ENCODE assay signal across 1 cellular context in the genomic region with DNA sequence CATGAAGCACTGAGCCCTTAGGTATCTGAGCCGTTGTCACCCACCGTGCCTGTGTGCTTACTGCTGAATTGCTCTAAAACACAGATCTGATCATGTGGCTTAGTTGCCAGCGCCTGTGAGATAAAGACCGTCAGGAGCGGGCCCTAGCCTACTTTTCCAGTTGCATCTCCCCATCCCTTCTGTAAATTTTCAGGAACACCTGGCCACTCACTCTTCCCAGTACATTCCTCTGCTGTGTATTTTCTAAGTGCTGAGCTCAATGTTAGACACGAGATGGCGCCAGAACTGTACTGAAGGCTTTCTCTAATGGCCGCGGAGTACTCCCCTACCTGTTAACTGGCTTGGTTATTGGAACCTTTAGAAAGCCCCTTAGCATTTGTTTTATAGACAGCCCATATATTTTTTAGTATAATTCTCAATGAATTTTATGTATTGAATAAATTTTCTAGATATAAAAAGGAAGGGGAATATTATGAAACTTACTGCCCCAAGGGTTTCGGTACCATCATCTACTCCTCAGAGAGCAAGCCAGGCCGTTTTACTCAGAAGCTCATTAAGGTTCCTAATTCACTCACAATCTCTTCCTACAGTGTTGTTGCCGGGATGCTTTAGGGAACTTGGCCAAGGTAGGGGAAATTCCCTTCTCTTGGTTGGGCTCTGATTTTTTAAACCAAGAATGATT.
TF ChIP-seq lines count a peak whose summit lies in the region.

No MANE protein-coding gene starts in this region.

TF ChIP-seq in K562, 482 proteins besides CTCF, POLR2A, EP300 and RAD21 (continued from another document and continues in another):
- TF ChIP-seq, protein P1, sequence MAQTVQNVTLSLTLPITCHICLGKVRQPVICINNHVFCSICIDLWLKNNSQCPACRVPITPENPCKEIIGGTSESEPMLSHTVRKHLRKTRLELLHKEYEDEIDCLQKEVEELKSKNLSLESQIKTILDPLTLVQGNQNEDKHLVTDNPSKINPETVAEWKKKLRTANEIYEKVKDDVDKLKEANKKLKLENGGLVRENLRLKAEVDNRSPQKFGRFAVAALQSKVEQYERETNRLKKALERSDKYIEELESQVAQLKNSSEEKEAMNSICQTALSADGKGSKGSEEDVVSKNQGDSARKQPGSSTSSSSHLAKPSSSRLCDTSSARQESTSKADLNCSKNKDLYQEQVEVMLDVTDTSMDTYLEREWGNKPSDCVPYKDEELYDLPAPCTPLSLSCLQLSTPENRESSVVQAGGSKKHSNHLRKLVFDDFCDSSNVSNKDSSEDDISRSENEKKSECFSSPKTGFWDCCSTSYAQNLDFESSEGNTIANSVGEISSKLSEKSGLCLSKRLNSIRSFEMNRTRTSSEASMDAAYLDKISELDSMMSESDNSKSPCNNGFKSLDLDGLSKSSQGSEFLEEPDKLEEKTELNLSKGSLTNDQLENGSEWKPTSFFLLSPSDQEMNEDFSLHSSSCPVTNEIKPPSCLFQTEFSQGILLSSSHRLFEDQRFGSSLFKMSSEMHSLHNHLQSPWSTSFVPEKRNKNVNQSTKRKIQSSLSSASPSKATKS (CRISPR knock-in tag; IDR thresholded peaks at IDR 0.05): no peak
- TF ChIP-seq, protein P2, sequence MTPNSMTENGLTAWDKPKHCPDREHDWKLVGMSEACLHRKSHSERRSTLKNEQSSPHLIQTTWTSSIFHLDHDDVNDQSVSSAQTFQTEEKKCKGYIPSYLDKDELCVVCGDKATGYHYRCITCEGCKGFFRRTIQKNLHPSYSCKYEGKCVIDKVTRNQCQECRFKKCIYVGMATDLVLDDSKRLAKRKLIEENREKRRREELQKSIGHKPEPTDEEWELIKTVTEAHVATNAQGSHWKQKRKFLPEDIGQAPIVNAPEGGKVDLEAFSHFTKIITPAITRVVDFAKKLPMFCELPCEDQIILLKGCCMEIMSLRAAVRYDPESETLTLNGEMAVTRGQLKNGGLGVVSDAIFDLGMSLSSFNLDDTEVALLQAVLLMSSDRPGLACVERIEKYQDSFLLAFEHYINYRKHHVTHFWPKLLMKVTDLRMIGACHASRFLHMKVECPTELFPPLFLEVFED (CRISPR knock-in tag; conservative IDR thresholded peaks at IDR 0.05): no peak
- no peak for TF ChIP-seq PPARD (CRISPR knock-in tag; IDR thresholded peaks at IDR 0.05)
- TF ChIP-seq, protein P3, sequence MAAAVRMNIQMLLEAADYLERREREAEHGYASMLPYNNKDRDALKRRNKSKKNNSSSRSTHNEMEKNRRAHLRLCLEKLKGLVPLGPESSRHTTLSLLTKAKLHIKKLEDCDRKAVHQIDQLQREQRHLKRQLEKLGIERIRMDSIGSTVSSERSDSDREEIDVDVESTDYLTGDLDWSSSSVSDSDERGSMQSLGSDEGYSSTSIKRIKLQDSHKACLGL (CRISPR knock-in tag; IDR thresholded peaks at IDR 0.05; ENCODE audit: borderline replicate concordance, poor library complexity, severe bottlenecking): no peak
- no peak for TF ChIP-seq ERF (CRISPR knock-in tag; IDR thresholded peaks at IDR 0.05)
- TF ChIP-seq ZNF217 (CRISPR knock-in tag; IDR thresholded peaks at IDR 0.05): no peak
- peak; percentile 48; the same call in 1 of the 2 replicates for TF ChIP-seq CTBP1 (IDR thresholded peaks at IDR 0.05; ENCODE audit: borderline replicate concordance)
- no peak for TF ChIP-seq ZBTB7A (IDR thresholded peaks at IDR 0.05; ENCODE audit: borderline replicate concordance, control insufficient read depth, low read depth, low read length)
- no peak for TF ChIP-seq PHB (CRISPR knock-in tag; IDR thresholded peaks at IDR 0.05)
- TF ChIP-seq, protein P4, sequence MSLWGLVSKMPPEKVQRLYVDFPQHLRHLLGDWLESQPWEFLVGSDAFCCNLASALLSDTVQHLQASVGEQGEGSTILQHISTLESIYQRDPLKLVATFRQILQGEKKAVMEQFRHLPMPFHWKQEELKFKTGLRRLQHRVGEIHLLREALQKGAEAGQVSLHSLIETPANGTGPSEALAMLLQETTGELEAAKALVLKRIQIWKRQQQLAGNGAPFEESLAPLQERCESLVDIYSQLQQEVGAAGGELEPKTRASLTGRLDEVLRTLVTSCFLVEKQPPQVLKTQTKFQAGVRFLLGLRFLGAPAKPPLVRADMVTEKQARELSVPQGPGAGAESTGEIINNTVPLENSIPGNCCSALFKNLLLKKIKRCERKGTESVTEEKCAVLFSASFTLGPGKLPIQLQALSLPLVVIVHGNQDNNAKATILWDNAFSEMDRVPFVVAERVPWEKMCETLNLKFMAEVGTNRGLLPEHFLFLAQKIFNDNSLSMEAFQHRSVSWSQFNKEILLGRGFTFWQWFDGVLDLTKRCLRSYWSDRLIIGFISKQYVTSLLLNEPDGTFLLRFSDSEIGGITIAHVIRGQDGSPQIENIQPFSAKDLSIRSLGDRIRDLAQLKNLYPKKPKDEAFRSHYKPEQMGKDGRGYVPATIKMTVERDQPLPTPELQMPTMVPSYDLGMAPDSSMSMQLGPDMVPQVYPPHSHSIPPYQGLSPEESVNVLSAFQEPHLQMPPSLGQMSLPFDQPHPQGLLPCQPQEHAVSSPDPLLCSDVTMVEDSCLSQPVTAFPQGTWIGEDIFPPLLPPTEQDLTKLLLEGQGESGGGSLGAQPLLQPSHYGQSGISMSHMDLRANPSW (CRISPR knock-in tag; IDR thresholded peaks at IDR 0.05): no peak
- no peak for TF ChIP-seq HNRNPLL (IDR thresholded peaks at IDR 0.05; ENCODE audit: low read depth, low read length, poor library complexity, severe bottlenecking)
- TF ChIP-seq CBX1 (IDR thresholded peaks at IDR 0.05; ENCODE audit: low read depth): no peak
- peak in 1 of 2 experiments; percentile 46; a peak in 1 of 4 replicates for TF ChIP-seq TEAD1 (CRISPR knock-in tag; IDR thresholded peaks at IDR 0.05)
- no peak for TF ChIP-seq GATA2 (CRISPR knock-in tag; IDR thresholded peaks at IDR 0.05)
- TF ChIP-seq ZNF695 (CRISPR knock-in tag; IDR thresholded peaks at IDR 0.05): no peak
- no peak for TF ChIP-seq COPS2 (conservative IDR thresholded peaks at IDR 0.05)
- 0 out of 2 replicates have a peak, but pooled peaks have one; percentile 31 for TF ChIP-seq ETV5 (CRISPR knock-in tag; IDR thresholded peaks at IDR 0.05; ENCODE audit: low read depth)
- no peak for TF ChIP-seq TAF7 (tag; IDR thresholded peaks at IDR 0.05)
- no peak for TF ChIP-seq SMARCC2 (IDR thresholded peaks at IDR 0.05; ENCODE audit: low read depth)
- TF ChIP-seq ZNF384 (IDR thresholded peaks at IDR 0.05; ENCODE audit: low read depth, low read length): no peak
- no peak for TF ChIP-seq RBFOX2 (IDR thresholded peaks at IDR 0.05; ENCODE audit: low read depth, low read length)
- TF ChIP-seq, protein P5, sequence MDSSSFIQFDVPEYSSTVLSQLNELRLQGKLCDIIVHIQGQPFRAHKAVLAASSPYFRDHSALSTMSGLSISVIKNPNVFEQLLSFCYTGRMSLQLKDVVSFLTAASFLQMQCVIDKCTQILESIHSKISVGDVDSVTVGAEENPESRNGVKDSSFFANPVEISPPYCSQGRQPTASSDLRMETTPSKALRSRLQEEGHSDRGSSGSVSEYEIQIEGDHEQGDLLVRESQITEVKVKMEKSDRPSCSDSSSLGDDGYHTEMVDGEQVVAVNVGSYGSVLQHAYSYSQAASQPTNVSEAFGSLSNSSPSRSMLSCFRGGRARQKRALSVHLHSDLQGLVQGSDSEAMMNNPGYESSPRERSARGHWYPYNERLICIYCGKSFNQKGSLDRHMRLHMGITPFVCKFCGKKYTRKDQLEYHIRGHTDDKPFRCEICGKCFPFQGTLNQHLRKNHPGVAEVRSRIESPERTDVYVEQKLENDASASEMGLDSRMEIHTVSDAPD (CRISPR knock-in tag; IDR thresholded peaks at IDR 0.05): no peak
- no peak for TF ChIP-seq KLF6 (CRISPR knock-in tag; IDR thresholded peaks at IDR 0.05; ENCODE audit: borderline replicate concordance)
- TF ChIP-seq HMGN3 (IDR thresholded peaks at IDR 0.05; ENCODE audit: borderline replicate concordance, extremely low read depth, insufficient read length, low read depth, low read length): no peak
- no peak for TF ChIP-seq FIP1L1 (IDR thresholded peaks at IDR 0.05; ENCODE audit: low read depth, low read length, poor library complexity, severe bottlenecking)
- TF ChIP-seq NONO (IDR thresholded peaks at IDR 0.05; ENCODE audit: low read depth in 2 of 2, low read length in 1 of 2): no peak
- TF ChIP-seq, protein P6, sequence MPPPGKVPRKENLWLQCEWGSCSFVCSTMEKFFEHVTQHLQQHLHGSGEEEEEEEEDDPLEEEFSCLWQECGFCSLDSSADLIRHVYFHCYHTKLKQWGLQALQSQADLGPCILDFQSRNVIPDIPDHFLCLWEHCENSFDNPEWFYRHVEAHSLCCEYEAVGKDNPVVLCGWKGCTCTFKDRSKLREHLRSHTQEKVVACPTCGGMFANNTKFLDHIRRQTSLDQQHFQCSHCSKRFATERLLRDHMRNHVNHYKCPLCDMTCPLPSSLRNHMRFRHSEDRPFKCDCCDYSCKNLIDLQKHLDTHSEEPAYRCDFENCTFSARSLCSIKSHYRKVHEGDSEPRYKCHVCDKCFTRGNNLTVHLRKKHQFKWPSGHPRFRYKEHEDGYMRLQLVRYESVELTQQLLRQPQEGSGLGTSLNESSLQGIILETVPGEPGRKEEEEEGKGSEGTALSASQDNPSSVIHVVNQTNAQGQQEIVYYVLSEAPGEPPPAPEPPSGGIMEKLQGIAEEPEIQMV (tag; conservative IDR thresholded peaks at IDR 0.05; ENCODE audit: low read depth): no peak
- no peak for TF ChIP-seq ZBTB1 (CRISPR knock-in tag; IDR thresholded peaks at IDR 0.05; ENCODE audit: borderline replicate concordance, low read depth)
- no peak for TF ChIP-seq ZFX (CRISPR knock-in tag; IDR thresholded peaks at IDR 0.05)
- TF ChIP-seq FOXM1 (IDR thresholded peaks at IDR 0.05; ENCODE audit: low read depth): no peak
- no peak for TF ChIP-seq FOXM1 (CRISPR knock-in tag; IDR thresholded peaks at IDR 0.05; ENCODE audit: low read depth)
- peak; percentile 12 to 91 (median 73) for TF ChIP-seq YY1 (IDR thresholded peaks at IDR 0.05; ENCODE audit: borderline replicate concordance in 1 of 3, control insufficient read depth in 1 of 3, extremely low read depth in 1 of 3, insufficient read depth in 3 of 3, insufficient read length in 1 of 3, insufficient replicate concordance in 2 of 3, low read depth in 1 of 3, low read length in 2 of 3)
- no peak for TF ChIP-seq HCFC1 (IDR thresholded peaks at IDR 0.05; ENCODE audit: low read depth, low read length)
- TF ChIP-seq GABPA (tag; conservative IDR thresholded peaks at IDR 0.05; ENCODE audit: low read depth): no peak
- no peak for TF ChIP-seq BDP1 (IDR thresholded peaks at IDR 0.05; ENCODE audit: insufficient read depth, insufficient read length)
- TF ChIP-seq TBL1XR1 (IDR thresholded peaks at IDR 0.05; ENCODE audit: low read length in 2 of 2): no peak
- TF ChIP-seq SMARCE1 (IDR thresholded peaks at IDR 0.05): no peak
- TF ChIP-seq, protein P7, sequence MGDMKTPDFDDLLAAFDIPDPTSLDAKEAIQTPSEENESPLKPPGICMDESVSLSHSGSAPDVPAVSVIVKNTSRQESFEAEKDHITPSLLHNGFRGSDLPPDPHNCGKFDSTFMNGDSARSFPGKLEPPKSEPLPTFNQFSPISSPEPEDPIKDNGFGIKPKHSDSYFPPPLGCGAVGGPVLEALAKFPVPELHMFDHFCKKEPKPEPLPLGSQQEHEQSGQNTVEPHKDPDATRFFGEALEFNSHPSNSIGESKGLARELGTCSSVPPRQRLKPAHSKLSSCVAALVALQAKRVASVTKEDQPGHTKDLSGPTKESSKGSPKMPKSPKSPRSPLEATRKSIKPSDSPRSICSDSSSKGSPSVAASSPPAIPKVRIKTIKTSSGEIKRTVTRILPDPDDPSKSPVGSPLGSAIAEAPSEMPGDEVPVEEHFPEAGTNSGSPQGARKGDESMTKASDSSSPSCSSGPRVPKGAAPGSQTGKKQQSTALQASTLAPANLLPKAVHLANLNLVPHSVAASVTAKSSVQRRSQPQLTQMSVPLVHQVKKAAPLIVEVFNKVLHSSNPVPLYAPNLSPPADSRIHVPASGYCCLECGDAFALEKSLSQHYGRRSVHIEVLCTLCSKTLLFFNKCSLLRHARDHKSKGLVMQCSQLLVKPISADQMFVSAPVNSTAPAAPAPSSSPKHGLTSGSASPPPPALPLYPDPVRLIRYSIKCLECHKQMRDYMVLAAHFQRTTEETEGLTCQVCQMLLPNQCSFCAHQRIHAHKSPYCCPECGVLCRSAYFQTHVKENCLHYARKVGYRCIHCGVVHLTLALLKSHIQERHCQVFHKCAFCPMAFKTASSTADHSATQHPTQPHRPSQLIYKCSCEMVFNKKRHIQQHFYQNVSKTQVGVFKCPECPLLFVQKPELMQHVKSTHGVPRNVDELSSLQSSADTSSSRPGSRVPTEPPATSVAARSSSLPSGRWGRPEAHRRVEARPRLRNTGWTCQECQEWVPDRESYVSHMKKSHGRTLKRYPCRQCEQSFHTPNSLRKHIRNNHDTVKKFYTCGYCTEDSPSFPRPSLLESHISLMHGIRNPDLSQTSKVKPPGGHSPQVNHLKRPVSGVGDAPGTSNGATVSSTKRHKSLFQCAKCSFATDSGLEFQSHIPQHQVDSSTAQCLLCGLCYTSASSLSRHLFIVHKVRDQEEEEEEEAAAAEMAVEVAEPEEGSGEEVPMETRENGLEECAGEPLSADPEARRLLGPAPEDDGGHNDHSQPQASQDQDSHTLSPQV (IDR thresholded peaks at IDR 0.05): no peak
- TF ChIP-seq, protein P8, sequence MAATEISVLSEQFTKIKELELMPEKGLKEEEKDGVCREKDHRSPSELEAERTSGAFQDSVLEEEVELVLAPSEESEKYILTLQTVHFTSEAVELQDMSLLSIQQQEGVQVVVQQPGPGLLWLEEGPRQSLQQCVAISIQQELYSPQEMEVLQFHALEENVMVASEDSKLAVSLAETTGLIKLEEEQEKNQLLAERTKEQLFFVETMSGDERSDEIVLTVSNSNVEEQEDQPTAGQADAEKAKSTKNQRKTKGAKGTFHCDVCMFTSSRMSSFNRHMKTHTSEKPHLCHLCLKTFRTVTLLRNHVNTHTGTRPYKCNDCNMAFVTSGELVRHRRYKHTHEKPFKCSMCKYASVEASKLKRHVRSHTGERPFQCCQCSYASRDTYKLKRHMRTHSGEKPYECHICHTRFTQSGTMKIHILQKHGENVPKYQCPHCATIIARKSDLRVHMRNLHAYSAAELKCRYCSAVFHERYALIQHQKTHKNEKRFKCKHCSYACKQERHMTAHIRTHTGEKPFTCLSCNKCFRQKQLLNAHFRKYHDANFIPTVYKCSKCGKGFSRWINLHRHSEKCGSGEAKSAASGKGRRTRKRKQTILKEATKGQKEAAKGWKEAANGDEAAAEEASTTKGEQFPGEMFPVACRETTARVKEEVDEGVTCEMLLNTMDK (IDR thresholded peaks at IDR 0.05; ENCODE audit: borderline replicate concordance, insufficient read depth, low read depth, low read length, poor library complexity, severe bottlenecking): no peak
- peak; percentile 77; the same call in 1 of the 2 replicates for TF ChIP-seq STAG1 (CRISPR knock-in tag; IDR thresholded peaks at IDR 0.05; ENCODE audit: borderline replicate concordance)
- TF ChIP-seq RBM15 (IDR thresholded peaks at IDR 0.05; ENCODE audit: insufficient read depth, low read length): no peak
